ENCODE assay signal across 25 cellular contexts in the genomic region with DNA sequence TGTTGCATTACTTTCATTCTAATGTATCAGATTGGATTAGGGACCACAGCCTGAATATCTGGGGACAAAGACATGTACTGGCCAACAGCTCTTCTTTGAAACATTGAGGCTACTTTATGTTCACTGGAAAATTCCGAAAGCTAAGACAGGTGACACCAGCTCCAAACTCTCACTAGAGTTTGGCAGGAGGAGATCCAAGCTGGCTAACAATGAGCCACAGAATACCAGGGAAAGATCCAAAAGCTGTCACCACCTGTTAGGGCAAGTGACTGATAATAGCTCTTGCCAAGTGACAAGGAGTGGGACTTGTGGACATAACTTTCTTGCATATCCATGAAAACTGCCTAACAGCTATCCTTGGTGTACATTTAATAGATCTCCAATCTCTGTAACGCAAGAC.
A peak's percentile ranks its signal among the peaks of the same experiment; 100 is the strongest.
DNase-seq lines count a peak whose midpoint lies in the region; ATAC-seq and TF ChIP-seq lines count a peak whose summit lies in the region.
"Had no signal": no experiment of that assay in that cellular context is flagged by ENCODE, and none has a peak within 500 bp of the region (broad histone marks: within the 10 kb centered on the region; RNA-seq: fewer than 3 reads in every experiment).

No MANE protein-coding gene starts in this region.

- peak; percentile 88 for ATAC-seq in Right ventricle myocardium superior (ENCODE audit: poor library complexity)
- ATAC-seq in HG02798 (IDR thresholded peaks at IDR 0.05; ENCODE audit: poor library complexity, unreplicated experiment) = no peak

- H3K4me3 ChIP-seq in cardiac muscle cell (no peak overlapping the region), BE2C (ENCODE audit: low read depth, low read length) (no peak overlapping the region)
- H3K4me3 ChIP-seq: BLaER1, GM23248, MG63, PC-9 had no signal

- intact Hi-C loops in Right ventricle myocardium superior (cut with DNase I) (no loop called here), cardiac septum (cut with DNase I) (no loop called here)

- no peak for TF ChIP-seq CTCF in cardiac muscle cell (IDR thresholded peaks at IDR 0.05; ENCODE audit: low read depth, low read length)
- TF ChIP-seq CTCF in BE2C (IDR thresholded peaks at IDR 0.05; ENCODE audit: low read depth, low read length) = no peak

- H3K4me1 ChIP-seq in cardiac muscle cell (ENCODE audit: low read depth) (peaks cover 40% of the 10 kb centered on the region), BE2C (peaks cover 19% of the 10 kb centered on the region)
- H3K4me1 ChIP-seq: BLaER1 had no signal

- no peaks in the 10 kb centered on the region for H3K36me3 ChIP-seq in cardiac muscle cell
- no peaks in the 10 kb centered on the region for H3K36me3 ChIP-seq in BE2C
- H3K36me3 ChIP-seq: BLaER1, MG63 had no signal

- H3K27me3 ChIP-seq in cardiac muscle cell = no peaks in the 10 kb centered on the region
- H3K27me3 ChIP-seq in BE2C = no peaks in the 10 kb centered on the region
- H3K27me3 ChIP-seq: BLaER1, MG63 had no signal

- DNase-seq in Right ventricle myocardium superior = no peak
- DNase-seq in cardiac septum (ENCODE audit: low spot score) = no peak
- DNase-seq in cardiac muscle cell (ENCODE audit: low read depth in 1 of 2, low spot score in 1 of 2) = no peak
- peak; percentile 87 for DNase-seq in myocyte (ENCODE audit: low read depth)
- DNase-seq in NCI-H69 (lab: John Stamatoyannopoulos, UW) = no peak
- no peak for DNase-seq in BE2C
- no peak for DNase-seq in NCI-H748 treated with DMSO at 0.1 percent for 48 hours (lab: John Stamatoyannopoulos, UW)
- DNase-seq: CD4-positive, CD25-positive, alpha-beta regulatory T cell; DMS153; DND-41; GM23248; H7; KBM-7; MG63; NCI-H1436 treated with DMSO at 0.1 percent for 48 hours; NCI-H187 treated with DMSO at 0.1 percent for 48 hours; NCI-H2171 treated with DMSO at 0.1 percent for 48 hours; NCI-H345; NCI-H524; NCI-H82; NK-92 treated with Interleukin-12 subunit alpha and Interleukin-12 subunit beta, amount 100 ng/mL, for 24 hours; PC-9; SHP77 had no signal

- peak overlapping the region; percentile 57 for H3K27ac ChIP-seq in cardiac muscle cell
- H3K27ac ChIP-seq: BLaER1, GM23248, PC-9 had no signal

- H3K9me3 ChIP-seq in cardiac muscle cell (ENCODE audit: low read depth) = no peaks in the 10 kb centered on the region
- no peaks in the 10 kb centered on the region for H3K9me3 ChIP-seq in BE2C
- H3K9me3 ChIP-seq: BLaER1, MG63 had no signal
